ENCODE assay signal across 15 cellular contexts in genomic region chr1:47986741-47987140, GRCh38. TPM values are rescaled to one million over a fixed set of nuclear protein-coding genes. Genes with fewer than 3 reads are reported as not detected.
DNase-seq lines count a peak whose midpoint lies in the region; ATAC-seq and TF ChIP-seq lines count a peak whose summit lies in the region.
"Had no signal": no experiment of that assay in that cellular context is flagged by ENCODE, and none has a peak within 500 bp of the region (broad histone marks: within the 10 kb centered on the region; RNA-seq: fewer than 3 reads in every experiment).

No MANE protein-coding gene starts in this region.

- intact Hi-C loops in left ventricle myocardium superior (cut with micrococcal nuclease) = no loop called here
- intact Hi-C loops in sigmoid colon (cut with DNase I) = no loop called here

- peaks cover 0 to 17% (median 5%) of the 10 kb centered on the region in 3 donors for H3K27me3 ChIP-seq in sigmoid colon

- peak overlapping the region; percentile 15 for H3K4me3 Mint-ChIP-seq in WTC11

- no peak for TF ChIP-seq CTCF in WTC11 (IDR thresholded peaks at IDR 0.05)
- TF ChIP-seq CTCF in sigmoid colon (IDR thresholded peaks at IDR 0.05) = no peak

- H3K9me3 Mint-ChIP-seq in WTC11 = no peaks in the 10 kb centered on the region

- peaks cover 35% of the 10 kb centered on the region for H3K36me3 Mint-ChIP-seq in WTC11

- no peak for TF ChIP-seq EP300 in sigmoid colon (IDR thresholded peaks at IDR 0.05)

- 60 to 77% methylated on average over 19 of the region's 19 CpGs for WGBS in sigmoid colon, 2 donors

- peak overlapping the region in 2 of 4 donors; percentile 5 to 23 for H3K4me3 ChIP-seq in sigmoid colon

- ATAC-seq in WTC11 = no peak
- peak; percentile 91 for ATAC-seq in left ventricle myocardium superior

- peaks cover 4% of the 10 kb centered on the region; the same call in 1 of the 2 replicates for H3K27me3 Mint-ChIP-seq in WTC11 (ENCODE audit: low read depth)

- DNase-seq in COLO829 (ENCODE audit: low spot score) (peak; percentile 60), WTC11 (ENCODE audit: low spot score) (no peak), left ventricle myocardium superior (peak; percentile 72), sigmoid colon (no peak)
- DNase-seq in stimulated activated naive CD4-positive, alpha-beta T cell treated with Interleukin-2 at 50 U/mL for 16 hours (lab: John Stamatoyannopoulos, UW) = no peak
- no peak for DNase-seq in activated CD8-positive, alpha-beta memory T cell treated with anti-CD3 and anti-CD28 coated beads for 24 hours
- DNase-seq in stimulated activated CD4-positive, alpha-beta T cell treated with anti-CD3 and anti-CD28 coated beads, Interleukin-15, amount 100 ng/mL, for 24 hours = no peak
- no peak for DNase-seq in activated CD4-positive, alpha-beta T cell treated with anti-CD3 and anti-CD28 coated beads for 1 hour
- DNase-seq: activated T-cell treated with anti-CD3 and anti-CD28 coated beads for 4 hours; Karpas-422; NCI-H226; nucleus accumbens; SHP77 treated with DMSO at 0.1 percent for 48 hours; stimulated activated CD4-positive, alpha-beta T cell treated with anti-CD3 and anti-CD28 coated beads, Interleukin-2, amount 100 ng/mL, for 48 hours had no signal

- no peaks in the 10 kb centered on the region for H3K36me3 ChIP-seq in sigmoid colon

- TF ChIP-seq POLR2A in sigmoid colon (IDR thresholded peaks at IDR 0.05) = no peak

- CTCF ChIA-PET in WTC11 (lab: Charles Lee) = interaction anchor here (0.6 to 2.3 kb wide), 8 partner anchors 11 to 1580 kb away, joined by 4 to 22 read pairs (median 4); partner anchors contain the start of gene TRABD2B

- H3K4me1 ChIP-seq in sigmoid colon = peaks cover 0 to 12% (median 11%) of the 10 kb centered on the region in 4 donors

- POLR2A ChIA-PET in WTC11 (lab: Charles Lee) = no interaction called here

- peaks cover 70% of the 10 kb centered on the region for H3K4me1 Mint-ChIP-seq in WTC11

- H3K27ac Mint-ChIP-seq in WTC11 = peak overlapping the region; percentile 74

- peak overlapping the region; percentile 13 to 68 (median 60) for H3K27ac ChIP-seq in sigmoid colon
- H3K27ac ChIP-seq: VCaP had no signal

- H3K9me3 ChIP-seq in sigmoid colon = no peaks in the 10 kb centered on the region

TF ChIP-seq in WTC11, 78 proteins besides CTCF, POLR2A, EP300 and RAD21:
- TF ChIP-seq ZNF423 (CRISPR knock-in tag; IDR thresholded peaks at IDR 0.05) (no peak), CBFB (CRISPR knock-in tag; IDR thresholded peaks at IDR 0.05; ENCODE audit: low read depth) (no peak), IRF2 (CRISPR knock-in tag; IDR thresholded peaks at IDR 0.05; ENCODE audit: borderline replicate concordance, low read depth) (no peak), PRDM15 (CRISPR knock-in tag; IDR thresholded peaks at IDR 0.05) (no peak), HMGXB4 (CRISPR knock-in tag; IDR thresholded peaks at IDR 0.05) (no peak), ERG (CRISPR knock-in tag; IDR thresholded peaks at IDR 0.05) (no peak), PRRX2 (CRISPR knock-in tag; IDR thresholded peaks at IDR 0.05) (no peak), GRHL2 (CRISPR knock-in tag; IDR thresholded peaks at IDR 0.05; ENCODE audit: insufficient replicate concordance, severe bottlenecking) (no peak)

RNA-seq across cellular contexts. Expression of gene TRABD2B, which starts 10.4 kb away (rescaled TPM):
- total RNA-seq in WTC11 (2021) (7.8 to 10.8 TPM (median 10.3 TPM) in 3 replicates), left ventricle myocardium superior (0.92 TPM), sigmoid colon (1 to 10 TPM in 2 of 4 donors, under 1 TPM in 2; 0.66 to 1.4 (median 1.0) TPM)
- 1 to 10 TPM in 1 of 3 donors, under 1 TPM in 1, not detected in 1; 0.63 to 1.8 TPM for polyA plus RNA-seq in sigmoid colon

Comparison
In these comparisons a context has a peak if more than half of its experiments do, and no peak if none do; other contexts are left out.
1. DNase-seq: peak in COLO829 (single experiment) and left ventricle myocardium superior (single experiment); none in WTC11 (single experiment), sigmoid colon (single experiment), stimulated activated naive CD4-positive, alpha-beta T cell treated with Interleukin-2 at 50 U/mL for 16 hours (single experiment), activated CD8-positive, alpha-beta memory T cell treated with anti-CD3 and anti-CD28 coated beads for 24 hours (single experiment), stimulated activated CD4-positive, alpha-beta T cell treated with anti-CD3 and anti-CD28 coated beads, Interleukin-15, amount 100 ng/mL, for 24 hours (single experiment) and activated CD4-positive, alpha-beta T cell treated with anti-CD3 and anti-CD28 coated beads for 1 hour (single experiment).